ENCODE assay signal across 1 cellular context in the genomic region with DNA sequence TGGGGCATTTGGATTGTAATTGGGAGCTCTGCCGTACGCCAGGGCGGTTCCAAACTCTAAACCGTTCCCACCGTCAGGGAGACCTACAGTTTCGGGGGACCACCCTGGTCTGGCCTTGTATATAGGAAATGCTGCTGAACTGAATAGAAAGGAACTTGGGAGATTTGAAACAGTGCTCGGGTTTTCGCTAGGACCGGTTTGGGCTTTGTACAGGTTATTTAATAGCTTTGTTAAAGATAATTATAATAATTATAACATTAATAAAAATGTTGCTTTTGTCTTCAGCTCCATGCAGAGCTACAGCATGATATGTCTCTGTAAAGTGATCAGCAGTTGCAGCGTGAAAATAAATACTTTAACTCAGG.
TF ChIP-seq lines count a peak whose summit lies in the region.

No MANE protein-coding gene starts in this region.

TF ChIP-seq in HepG2, 621 proteins besides CTCF, POLR2A, EP300 and RAD21:
- TF ChIP-seq KMT2A (CRISPR knock-in tag; IDR thresholded peaks at IDR 0.05) (no peak), HOXA7 (CRISPR knock-in tag; IDR thresholded peaks at IDR 0.05) (no peak), MYPOP (CRISPR knock-in tag; IDR thresholded peaks at IDR 0.05) (no peak), ZNF33A (CRISPR knock-in tag; IDR thresholded peaks at IDR 0.05; ENCODE audit: borderline replicate concordance) (0 out of 2 replicates have a peak, but pooled peaks have one; percentile 12), ZNF382 (CRISPR knock-in tag; IDR thresholded peaks at IDR 0.05; ENCODE audit: borderline replicate concordance) (no peak), NCOA2 (CRISPR knock-in tag; IDR thresholded peaks at IDR 0.05) (no peak), TBX3 (IDR thresholded peaks at IDR 0.05; ENCODE audit: borderline replicate concordance) (no peak), REPIN1 (CRISPR knock-in tag; IDR thresholded peaks at IDR 0.05; ENCODE audit: borderline replicate concordance, low read depth) (no peak), RBM22 (optimal IDR thresholded peaks at IDR 0.05; ENCODE audit: low read length) (peak; percentile 8), ZBTB25 (CRISPR knock-in tag; IDR thresholded peaks at IDR 0.05) (no peak), ZNF607 (CRISPR knock-in tag; IDR thresholded peaks at IDR 0.05; ENCODE audit: borderline replicate concordance) (no peak), ZKSCAN5 (CRISPR knock-in tag; IDR thresholded peaks at IDR 0.05) (no peak), SMAD9 (CRISPR knock-in tag; IDR thresholded peaks at IDR 0.05) (no peak), ARNT2 (CRISPR knock-in tag; IDR thresholded peaks at IDR 0.05; ENCODE audit: low read depth) (no peak), ZBTB1 (CRISPR knock-in tag; IDR thresholded peaks at IDR 0.05; ENCODE audit: borderline replicate concordance) (no peak), AHDC1 (CRISPR knock-in tag; IDR thresholded peaks at IDR 0.05; ENCODE audit: borderline replicate concordance) (no peak), ZNF367 (CRISPR knock-in tag; IDR thresholded peaks at IDR 0.05; ENCODE audit: borderline replicate concordance) (no peak), MED8 (CRISPR knock-in tag; IDR thresholded peaks at IDR 0.05; ENCODE audit: insufficient replicate concordance) (peak; percentile 4), ZBTB26 (CRISPR knock-in tag; IDR thresholded peaks at IDR 0.05; ENCODE audit: borderline replicate concordance) (no peak), ZNF124 (CRISPR knock-in tag; IDR thresholded peaks at IDR 0.05) (no peak), DR1 (CRISPR knock-in tag; IDR thresholded peaks at IDR 0.05) (no peak), SIN3A (IDR thresholded peaks at IDR 0.05; ENCODE audit: borderline replicate concordance, low read depth, low read length) (peak; percentile 47; the same call in 1 of the 2 replicates), SRSF1 (optimal IDR thresholded peaks at IDR 0.05; ENCODE audit: low read depth, low read length) (peak; percentile 13), TAF1 (CRISPR knock-in tag; IDR thresholded peaks at IDR 0.05) (no peak), ZNF557 (CRISPR knock-in tag; IDR thresholded peaks at IDR 0.05) (0 out of 2 replicates have a peak, but pooled peaks have one; percentile 8), FOXM1 (CRISPR knock-in tag; IDR thresholded peaks at IDR 0.05) (no peak), KDM1A (CRISPR knock-in tag; IDR thresholded peaks at IDR 0.05) (no peak), ZNF484 (CRISPR knock-in tag; IDR thresholded peaks at IDR 0.05; ENCODE audit: borderline replicate concordance, low read depth) (0 out of 2 replicates have a peak, but pooled peaks have one; percentile 2), ZNF44 (CRISPR knock-in tag; IDR thresholded peaks at IDR 0.05) (0 out of 2 replicates have a peak, but pooled peaks have one; percentile 13), PAX8 (CRISPR knock-in tag; IDR thresholded peaks at IDR 0.05; ENCODE audit: borderline replicate concordance) (no peak), HNRNPL (IDR thresholded peaks at IDR 0.05; ENCODE audit: low read depth, low read length) (no peak), ZNF788 (CRISPR knock-in tag; IDR thresholded peaks at IDR 0.05; ENCODE audit: borderline replicate concordance) (no peak), SALL2 (CRISPR knock-in tag; IDR thresholded peaks at IDR 0.05) (no peak; the same call in 1 of the 2 replicates), ELF4 (CRISPR knock-in tag; IDR thresholded peaks at IDR 0.05; ENCODE audit: borderline replicate concordance) (no peak), NCOA1 (CRISPR knock-in tag; IDR thresholded peaks at IDR 0.05) (0 out of 2 replicates have a peak, but pooled peaks have one; percentile 10), HBP1 (CRISPR knock-in tag; IDR thresholded peaks at IDR 0.05; ENCODE audit: low read depth) (peak; percentile 3; the same call in 1 of the 2 replicates), PCBP1 (IDR thresholded peaks at IDR 0.05; ENCODE audit: borderline replicate concordance, low read depth, low read length) (no peak), MAFG (CRISPR knock-in tag; IDR thresholded peaks at IDR 0.05) (no peak)
- TF ChIP-seq, protein P1, sequence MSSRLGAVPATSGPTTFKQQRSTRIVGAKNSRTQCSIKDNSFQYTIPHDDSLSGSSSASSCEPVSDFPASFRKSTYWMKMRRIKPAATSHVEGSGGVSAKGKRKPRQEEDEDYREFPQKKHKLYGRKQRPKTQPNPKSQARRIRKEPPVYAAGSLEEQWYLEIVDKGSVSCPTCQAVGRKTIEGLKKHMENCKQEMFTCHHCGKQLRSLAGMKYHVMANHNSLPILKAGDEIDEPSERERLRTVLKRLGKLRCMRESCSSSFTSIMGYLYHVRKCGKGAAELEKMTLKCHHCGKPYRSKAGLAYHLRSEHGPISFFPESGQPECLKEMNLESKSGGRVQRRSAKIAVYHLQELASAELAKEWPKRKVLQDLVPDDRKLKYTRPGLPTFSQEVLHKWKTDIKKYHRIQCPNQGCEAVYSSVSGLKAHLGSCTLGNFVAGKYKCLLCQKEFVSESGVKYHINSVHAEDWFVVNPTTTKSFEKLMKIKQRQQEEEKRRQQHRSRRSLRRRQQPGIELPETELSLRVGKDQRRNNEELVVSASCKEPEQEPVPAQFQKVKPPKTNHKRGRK (CRISPR knock-in tag; IDR thresholded peaks at IDR 0.05): no peak
- TF ChIP-seq, protein P2, sequence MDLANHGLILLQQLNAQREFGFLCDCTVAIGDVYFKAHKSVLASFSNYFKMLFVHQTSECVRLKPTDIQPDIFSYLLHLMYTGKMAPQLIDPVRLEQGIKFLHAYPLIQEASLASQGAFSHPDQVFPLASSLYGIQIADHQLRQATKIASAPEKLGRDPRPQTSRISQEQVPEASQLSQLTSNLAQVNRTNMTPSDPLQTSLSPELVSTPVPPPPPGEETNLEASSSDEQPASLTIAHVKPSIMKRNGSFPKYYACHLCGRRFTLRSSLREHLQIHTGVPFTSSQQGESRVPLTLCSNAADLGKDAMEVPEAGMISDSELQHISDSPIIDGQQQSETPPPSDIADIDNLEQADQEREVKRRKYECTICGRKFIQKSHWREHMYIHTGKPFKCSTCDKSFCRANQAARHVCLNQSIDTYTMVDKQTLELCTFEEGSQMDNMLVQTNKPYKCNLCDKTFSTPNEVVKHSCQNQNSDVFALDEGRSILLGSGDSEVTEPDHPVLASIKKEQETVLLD (CRISPR knock-in tag; IDR thresholded peaks at IDR 0.05; ENCODE audit: low read depth): no peak
- TF ChIP-seq, protein P3, sequence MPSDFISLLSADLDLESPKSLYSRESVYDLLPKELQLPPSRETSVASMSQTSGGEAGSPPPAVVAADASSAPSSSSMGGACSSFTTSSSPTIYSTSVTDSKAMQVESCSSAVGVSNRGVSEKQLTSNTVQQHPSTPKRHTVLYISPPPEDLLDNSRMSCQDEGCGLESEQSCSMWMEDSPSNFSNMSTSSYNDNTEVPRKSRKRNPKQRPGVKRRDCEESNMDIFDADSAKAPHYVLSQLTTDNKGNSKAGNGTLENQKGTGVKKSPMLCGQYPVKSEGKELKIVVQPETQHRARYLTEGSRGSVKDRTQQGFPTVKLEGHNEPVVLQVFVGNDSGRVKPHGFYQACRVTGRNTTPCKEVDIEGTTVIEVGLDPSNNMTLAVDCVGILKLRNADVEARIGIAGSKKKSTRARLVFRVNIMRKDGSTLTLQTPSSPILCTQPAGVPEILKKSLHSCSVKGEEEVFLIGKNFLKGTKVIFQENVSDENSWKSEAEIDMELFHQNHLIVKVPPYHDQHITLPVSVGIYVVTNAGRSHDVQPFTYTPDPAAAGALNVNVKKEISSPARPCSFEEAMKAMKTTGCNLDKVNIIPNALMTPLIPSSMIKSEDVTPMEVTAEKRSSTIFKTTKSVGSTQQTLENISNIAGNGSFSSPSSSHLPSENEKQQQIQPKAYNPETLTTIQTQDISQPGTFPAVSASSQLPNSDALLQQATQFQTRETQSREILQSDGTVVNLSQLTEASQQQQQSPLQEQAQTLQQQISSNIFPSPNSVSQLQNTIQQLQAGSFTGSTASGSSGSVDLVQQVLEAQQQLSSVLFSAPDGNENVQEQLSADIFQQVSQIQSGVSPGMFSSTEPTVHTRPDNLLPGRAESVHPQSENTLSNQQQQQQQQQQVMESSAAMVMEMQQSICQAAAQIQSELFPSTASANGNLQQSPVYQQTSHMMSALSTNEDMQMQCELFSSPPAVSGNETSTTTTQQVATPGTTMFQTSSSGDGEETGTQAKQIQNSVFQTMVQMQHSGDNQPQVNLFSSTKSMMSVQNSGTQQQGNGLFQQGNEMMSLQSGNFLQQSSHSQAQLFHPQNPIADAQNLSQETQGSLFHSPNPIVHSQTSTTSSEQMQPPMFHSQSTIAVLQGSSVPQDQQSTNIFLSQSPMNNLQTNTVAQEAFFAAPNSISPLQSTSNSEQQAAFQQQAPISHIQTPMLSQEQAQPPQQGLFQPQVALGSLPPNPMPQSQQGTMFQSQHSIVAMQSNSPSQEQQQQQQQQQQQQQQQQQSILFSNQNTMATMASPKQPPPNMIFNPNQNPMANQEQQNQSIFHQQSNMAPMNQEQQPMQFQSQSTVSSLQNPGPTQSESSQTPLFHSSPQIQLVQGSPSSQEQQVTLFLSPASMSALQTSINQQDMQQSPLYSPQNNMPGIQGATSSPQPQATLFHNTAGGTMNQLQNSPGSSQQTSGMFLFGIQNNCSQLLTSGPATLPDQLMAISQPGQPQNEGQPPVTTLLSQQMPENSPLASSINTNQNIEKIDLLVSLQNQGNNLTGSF (CRISPR knock-in tag; IDR thresholded peaks at IDR 0.05): no peak
